ENCODE assay signal across 8 cellular contexts in genomic region chr3:14467723-14468620, GRCh38.
A peak's percentile ranks its signal among the peaks of the same experiment; 100 is the strongest.
DNase-seq lines count a peak whose midpoint lies in the region; TF ChIP-seq lines count a peak whose summit lies in the region.

No MANE protein-coding gene starts in this region.

- H2BK12ac ChIP-seq in mesenchymal stem cell (ENCODE audit: low read length in 2 of 2), result no peak overlapping the region

- H4K8ac ChIP-seq in mesenchymal stem cell (ENCODE audit: low read length), result no peak overlapping the region

- H3K4me2 ChIP-seq in DOHH2 (ENCODE audit: low read length) (no peak overlapping the region), mesenchymal stem cell (ENCODE audit: low read length, poor library complexity, severe bottlenecking) (no peak overlapping the region)

- H3K9ac ChIP-seq in mesenchymal stem cell (ENCODE audit: low read length), result no peak overlapping the region

- no peak overlapping the region for H2AFZ ChIP-seq in mesenchymal stem cell (ENCODE audit: low read depth, low read length)

- no peak overlapping the region for H3K27ac ChIP-seq in DOHH2 (ENCODE audit: low read depth, low read length)
- H3K27ac ChIP-seq in dorsolateral prefrontal cortex, result no peak overlapping the region
- no peak overlapping the region for H3K27ac ChIP-seq in mesenchymal stem cell (ENCODE audit: low read length, poor library complexity, severe bottlenecking)
- no peak overlapping the region for H3K27ac ChIP-seq in suprapubic skin

- peaks cover 14% of the 10 kb centered on the region for H3K79me1 ChIP-seq in mesenchymal stem cell (replicated peaks; ENCODE audit: low read length, poor library complexity, severe bottlenecking)

- H4K20me1 ChIP-seq in DOHH2 (ENCODE audit: control insufficient read depth, insufficient read depth, low read depth, low read length), result no peaks in the 10 kb centered on the region

- no peak overlapping the region for H3K4ac ChIP-seq in mesenchymal stem cell (ENCODE audit: low read depth in 1 of 2, low read length in 2 of 2)

- H2AK5ac ChIP-seq in mesenchymal stem cell (ENCODE audit: low read length, severe bottlenecking), result peak overlapping the region; percentile 27

- H3K27me3 ChIP-seq in DOHH2 (ENCODE audit: control insufficient read depth, low read length) (no peaks in the 10 kb centered on the region), dorsolateral prefrontal cortex (no peaks in the 10 kb centered on the region), mesenchymal stem cell (ENCODE audit: control insufficient read depth in 1 of 2, insufficient read depth in 1 of 2, low read length in 2 of 2) (no peaks in the 10 kb centered on the region), suprapubic skin (no peaks in the 10 kb centered on the region)

- no peak overlapping the region for H2BK15ac ChIP-seq in mesenchymal stem cell (ENCODE audit: low read depth, poor library complexity, severe bottlenecking)

- in situ Hi-C loops in KBM-7 (cut with MboI; ENCODE audit: low pct_unique_long_range_greater_than_20kb, low sequenced_read_pairs), result loop anchor here (10.0 kb wide), 1 partner anchor 203 kb away; no protein-coding TSS in a partner anchor

- no peak overlapping the region for H2BK5ac ChIP-seq in mesenchymal stem cell (ENCODE audit: low read depth, low read length, poor library complexity, severe bottlenecking)

- H3K9me2 ChIP-seq in DOHH2 (replicated peaks; ENCODE audit: control insufficient read depth, low read length), result no peaks in the 10 kb centered on the region

- no peaks in the 10 kb centered on the region for H3K9me3 ChIP-seq in DOHH2 (ENCODE audit: control insufficient read depth, insufficient read depth, low read length)
- no peaks in the 10 kb centered on the region for H3K9me3 ChIP-seq in mesenchymal stem cell (ENCODE audit: control insufficient read depth, low read length)
- H3K9me3 ChIP-seq in suprapubic skin, result no peaks in the 10 kb centered on the region

- no peak overlapping the region for H3K23ac ChIP-seq in mesenchymal stem cell (ENCODE audit: low read length in 2 of 2)

- no peak for TF ChIP-seq EP300 in suprapubic skin (IDR thresholded peaks at IDR 0.05)

- H3K79me2 ChIP-seq in DOHH2 (ENCODE audit: control insufficient read depth, low read length), result no peaks in the 10 kb centered on the region

- H3K4me1 ChIP-seq in DOHH2 (ENCODE audit: control insufficient read depth, low read length) (no peaks in the 10 kb centered on the region), mesenchymal stem cell (ENCODE audit: control insufficient read depth, insufficient read depth, low read depth, low read length) (peaks cover 39% of the 10 kb centered on the region), suprapubic skin (no peaks in the 10 kb centered on the region)

- peak overlapping the region in 1 of 2 experiments; percentile 11 for H3K18ac ChIP-seq in mesenchymal stem cell (ENCODE audit: low read depth in 1 of 2, low read length in 2 of 2)

- peak; percentile 93 for TF ChIP-seq CTCF in DOHH2 (IDR thresholded peaks at IDR 0.05; ENCODE audit: low read depth, low read length, poor library complexity, severe bottlenecking)
- peak; percentile 68 to 96 (median 88) for TF ChIP-seq CTCF in dorsolateral prefrontal cortex (IDR thresholded peaks at IDR 0.05 in 54 of 56, conservative IDR thresholded peaks at IDR 0.05 in 2 of 56; ENCODE audit: low read depth in 1 of 56, partially characterized antibody in 56 of 56)
- peak; percentile 82 to 91 for TF ChIP-seq CTCF in suprapubic skin (IDR thresholded peaks at IDR 0.05)

- no peaks in the 10 kb centered on the region for H3F3A ChIP-seq in DOHH2 (ENCODE audit: control insufficient read depth, insufficient read depth)

- no peak overlapping the region for H4K91ac ChIP-seq in mesenchymal stem cell (ENCODE audit: low read length)

- DNase-seq in KBM-7 (peak; percentile 46), dorsolateral prefrontal cortex (peak in 5 of 10 donors; percentile 40 to 67 (median 42)), mesenchymal stem cell (peak; percentile 48), suprapubic skin (ENCODE audit: low spot score in 2 of 2) (no peak), NCI-H1105 (lab: John Stamatoyannopoulos, UW) (no peak), HCEC 1CT (no peak)
- peak; percentile 51 for DNase-seq in activated CD4-positive, alpha-beta T cell treated with anti-CD3 and anti-CD28 coated beads, Interleukin-2, amount 50 U/mL, for 1 hour

- no peak for TF ChIP-seq POLR2A in suprapubic skin (IDR thresholded peaks at IDR 0.05)

- no peak overlapping the region for H3K4me3 ChIP-seq in DOHH2 (ENCODE audit: low read length)
- H3K4me3 ChIP-seq in dorsolateral prefrontal cortex, result no peak overlapping the region
- no peak overlapping the region for H3K4me3 ChIP-seq in mesenchymal stem cell (ENCODE audit: insufficient read depth in 1 of 2, low read depth in 1 of 2, low read length in 2 of 2)
- H3K4me3 ChIP-seq in suprapubic skin, result no peak overlapping the region

- peaks cover 75% of the 10 kb centered on the region for H3K36me3 ChIP-seq in DOHH2 (ENCODE audit: control insufficient read depth, low read length)
- H3K36me3 ChIP-seq in mesenchymal stem cell (ENCODE audit: control insufficient read depth in 1 of 2, insufficient read depth in 2 of 2, low read depth in 1 of 2, low read length in 2 of 2), result peaks cover 77 to 81% of the 10 kb centered on the region in 2 experiments
- peaks cover 91% of the 10 kb centered on the region for H3K36me3 ChIP-seq in suprapubic skin

- intact Hi-C loops in dorsolateral prefrontal cortex (cut with DNase I), result loop anchor here (1.0 to 10.0 kb wide), 8 partner anchors 37 to 816 kb away; partner anchors contain the start of genes CHCHD4 (in 1 of the 2) and TMEM43 (in 1 of the 2)

- no peak overlapping the region for H2BK120ac ChIP-seq in mesenchymal stem cell (ENCODE audit: low read depth, low read length)

- H3K14ac ChIP-seq in mesenchymal stem cell (ENCODE audit: low read length in 2 of 2), result no peak overlapping the region

- 81% methylated on average over 17 of the region's 18 CpGs for WGBS in mesenchymal stem cell
- 69% methylated on average over 18 of the region's 18 CpGs for WGBS in suprapubic skin

Comparison
In these comparisons a context has a peak if more than half of its experiments do, and no peak if none do; other contexts are left out.
1. DNase-seq: peak in KBM-7 (single experiment), activated CD4-positive, alpha-beta T cell treated with anti-CD3 and anti-CD28 coated beads, Interleukin-2, amount 50 U/mL, for 1 hour (single experiment) and mesenchymal stem cell (single experiment); none in suprapubic skin (0 of 2), NCI-H1105 (single experiment) and HCEC 1CT (single experiment).
2. Peak in every context shown above with its lines, with median percentiles within 50 percentile points of each other: CTCF ChIP-seq.